In genomic region chr17:39235555-39236221, GRCh38 we compare ENCODE assay signal across 8 cellular contexts. TPM values are rescaled to one million over a fixed set of nuclear protein-coding genes. Genes with fewer than 3 reads are reported as not detected.
A peak's percentile ranks its signal among the peaks of the same experiment; 100 is the strongest.
DNase-seq lines count a peak whose midpoint lies in the region; ATAC-seq and TF ChIP-seq lines count a peak whose summit lies in the region.

No MANE protein-coding gene starts in this region.

- TF ChIP-seq CTCF in fibroblast of mammary gland (conservative IDR thresholded peaks at IDR 0.05; ENCODE audit: control insufficient read depth, insufficient read depth, low read depth, low read length) = peak; percentile 78

- no peaks in the 10 kb centered on the region for H3K9me3 ChIP-seq in HAP-1

- no peaks in the 10 kb centered on the region for H3K36me3 ChIP-seq in HAP-1 (replicated peaks)

- H3K27me3 ChIP-seq in HAP-1 (ENCODE audit: low read depth) = no peaks in the 10 kb centered on the region

- DNase-seq in Caki2 (ENCODE audit: low read depth) (peak; percentile 33), HAP-1 (ENCODE audit: low spot score in 2 of 2) (peak; percentile 75 to 77), NCI-H345 treated with DMSO at 0.1 percent for 48 hours (lab: John Stamatoyannopoulos, UW; ENCODE audit: unreplicated experiment) (peak; percentile 72), fibroblast of mammary gland (ENCODE audit: low read depth) (peak; percentile 67), retina (peak; percentile 62)
- peak; percentile 41 for DNase-seq in activated CD4-positive, alpha-beta T cell treated with anti-CD3 and anti-CD28 coated beads, Interleukin-2, amount 50 U/mL, for 1 hour

- no peak for ATAC-seq in GM21576 (IDR thresholded peaks at IDR 0.05; ENCODE audit: unreplicated experiment)
- no peak for ATAC-seq in GM18873 (IDR thresholded peaks at IDR 0.05; ENCODE audit: low FRiP score, unreplicated experiment)

- H3K4me3 ChIP-seq in HAP-1 (no peak overlapping the region), fibroblast of mammary gland (ENCODE audit: control insufficient read depth, low read depth, low read length) (no peak overlapping the region)

- in situ Hi-C loops in Caki2 (cut with HindIII; ENCODE audit: low pct_unique_long_range_greater_than_20kb, low sequenced_read_pairs) = no loop called here
- in situ Hi-C loops in HAP-1 (cut with MboI; ENCODE audit: low sequenced_read_pairs) = no loop called here

- peaks cover 4% of the 10 kb centered on the region; the same call in 1 of the 2 replicates for H3K4me1 ChIP-seq in HAP-1

RNA-seq across cellular contexts. Expression of gene STAC2, which starts 9.9 kb away (rescaled TPM):
- total RNA-seq in Caki2 (2014; rRNA removed; shearing (Covaris generic); ENCODE audit: low replicate concordance) = not detected in 2 replicates

RNA-seq across cellular contexts. Expression of gene RPL19, which starts 35.6 kb away (rescaled TPM):
- total RNA-seq in Caki2 (2014; rRNA removed; shearing (Covaris generic); ENCODE audit: low replicate concordance) = 2,576 and 2,794 TPM in 2 replicates

RNA-seq across cellular contexts. Expression of gene CACNB1, which starts 38.2 kb away (rescaled TPM):
- total RNA-seq in Caki2 (2014; rRNA removed; shearing (Covaris generic); ENCODE audit: low replicate concordance) = 2.1 and 3.4 TPM in 2 replicates
